ENCODE assay signal across 8 cellular contexts in genomic region chr16:69613283-69614154, GRCh38. TPM values are rescaled to one million over a fixed set of nuclear protein-coding genes. Genes with fewer than 3 reads are reported as not detected.
DNase-seq lines count a peak whose midpoint lies in the region; ATAC-seq, FAIRE-seq and TF ChIP-seq lines count a peak whose summit lies in the region.

No MANE protein-coding gene starts in this region.

- peaks cover 5% of the 10 kb centered on the region for H3K36me3 Mint-ChIP-seq in central memory CD8-positive, alpha-beta T cell (ENCODE audit: insufficient read depth)
- H3K36me3 Mint-ChIP-seq in natural killer cell = no peaks in the 10 kb centered on the region

- H3K27me3 Mint-ChIP-seq in central memory CD8-positive, alpha-beta T cell = no peaks in the 10 kb centered on the region
- H3K27me3 Mint-ChIP-seq in natural killer cell (ENCODE audit: low read depth in 2 of 2) = no peaks in the 10 kb centered on the region

- H3K27ac Mint-ChIP-seq in central memory CD8-positive, alpha-beta T cell (ENCODE audit: low read depth) = peak overlapping the region; percentile 5
- peak overlapping the region; percentile 35 to 67 for H3K27ac Mint-ChIP-seq in natural killer cell

- ATAC-seq in central memory CD8-positive, alpha-beta T cell (replicated peaks; ENCODE audit: extremely low read depth, poor library complexity, severe bottlenecking) = no peak
- ATAC-seq in natural killer cell = peak; percentile 38 to 59 (median 48)

- no peak for TF ChIP-seq CTCF in GM10266 (IDR thresholded peaks at IDR 0.05; ENCODE audit: control insufficient read depth, insufficient read depth, low read depth, missing control alignments)
- no peak for TF ChIP-seq CTCF in natural killer cell (IDR thresholded peaks at IDR 0.05)

- no peak for FAIRE-seq in urothelium cell line (lab: Jason Lieb, UNC)

- no peaks in the 10 kb centered on the region for H3K9me3 Mint-ChIP-seq in central memory CD8-positive, alpha-beta T cell
- no peaks in the 10 kb centered on the region for H3K9me3 Mint-ChIP-seq in natural killer cell

- DNase-seq in GM10266 (ENCODE audit: extremely low spot score) = peak; percentile 18
- peak; percentile 24 for DNase-seq in HT1080 (ENCODE audit: low read depth)
- DNase-seq in central memory CD8-positive, alpha-beta T cell (ENCODE audit: low spot score in 2 of 2) = no peak
- DNase-seq in natural killer cell = no peak
- no peak for DNase-seq in activated gamma-delta T cell (lab: John Stamatoyannopoulos, UW)
- DNase-seq in NCI-H748 treated with DMSO at 0.1 percent for 48 hours (lab: John Stamatoyannopoulos, UW) = no peak
- no peak for DNase-seq in Ammon's horn (ENCODE audit: low spot score)
- no peak for DNase-seq in urothelium cell line (ENCODE audit: low spot score)

- H3K4me1 Mint-ChIP-seq in central memory CD8-positive, alpha-beta T cell = peaks cover 35% of the 10 kb centered on the region
- H3K4me1 Mint-ChIP-seq in natural killer cell = peaks cover 64% of the 10 kb centered on the region in 2 donors

- H3K4me3 Mint-ChIP-seq in central memory CD8-positive, alpha-beta T cell = no peak overlapping the region
- H3K4me3 Mint-ChIP-seq in natural killer cell = no peak overlapping the region

- intact Hi-C loops in natural killer cell (cut with micrococcal nuclease) = loop anchor here (10.0 kb wide), 1 partner anchor 219 kb away; no protein-coding TSS in a partner anchor

RNA-seq across cellular contexts. Expression of gene NFAT5, which starts 47.8 kb away (rescaled TPM):
- total RNA-seq in HT1080 (2014; rRNA removed; shearing (Covaris generic)) = 4.2 and 5.8 TPM in 2 replicates
- polyA plus RNA-seq in HT1080 (2015; cell fraction: cytosol; rRNA removed) = 7.5 and 10.6 TPM in 2 replicates
- polyA plus RNA-seq in HT1080 (2015; cell fraction: nucleus; rRNA removed) = 25.6 and 26.5 TPM in 2 replicates
- 10 to 100 TPM; 70.0 to 73.6 (median 70.6) TPM for total RNA-seq in natural killer cell

Comparison
In these comparisons a context has a peak if more than half of its experiments do, and no peak if none do; other contexts are left out.
1. DNase-seq: peak in GM10266 (single experiment) and HT1080 (single experiment); none in central memory CD8-positive, alpha-beta T cell (0 of 2), natural killer cell (single experiment), activated gamma-delta T cell (single experiment), NCI-H748 treated with DMSO at 0.1 percent for 48 hours (single experiment), Ammon's horn (single experiment) and urothelium cell line (single experiment).
2. RNA of gene NFAT5, which starts 47.8 kb away (total RNA-seq): 70.0 to 73.6 TPM in natural killer cell; 4.2 to 5.8 TPM in HT1080; every median in the first group is over 10 times any median in the second.